ENCODE assay signal across 1 cellular context in genomic region chr12:93563807-93564538, GRCh38.
TF ChIP-seq lines count a peak whose summit lies in the region.

No MANE protein-coding gene starts in this region.

TF ChIP-seq in HepG2, 621 proteins besides CTCF, POLR2A, EP300 and RAD21 (continued from another document and continues in another):
- TF ChIP-seq MEIS2 (CRISPR knock-in tag; IDR thresholded peaks at IDR 0.05): peak; percentile 48; the same call in 1 of the 2 replicates
- peak; percentile 92 for TF ChIP-seq HNF1B (CRISPR knock-in tag; IDR thresholded peaks at IDR 0.05)
- TF ChIP-seq ETV6 (CRISPR knock-in tag; conservative IDR thresholded peaks at IDR 0.05): no peak; the same call in 1 of the 2 replicates
- TF ChIP-seq HMGXB3 (CRISPR knock-in tag; IDR thresholded peaks at IDR 0.05; ENCODE audit: borderline replicate concordance): peak; percentile 72; the same call in 1 of the 2 replicates
- TF ChIP-seq ZBTB44 (CRISPR knock-in tag; IDR thresholded peaks at IDR 0.05): 0 out of 2 replicates have a peak, but pooled peaks have one; percentile 27
- peak; percentile 80 for TF ChIP-seq CEBPG (CRISPR knock-in tag; IDR thresholded peaks at IDR 0.05)
- peak; percentile 55 to 71 for TF ChIP-seq MAFK (conservative IDR thresholded peaks at IDR 0.05 in 1 of 2, IDR thresholded peaks at IDR 0.05 in 1 of 2; ENCODE audit: low read length in 2 of 2)
- no peak for TF ChIP-seq PCBP2 (optimal IDR thresholded peaks at IDR 0.05; ENCODE audit: low read depth, low read length, poor library complexity, severe bottlenecking)
- peak; percentile 86; the same call in 1 of the 2 replicates for TF ChIP-seq NFIC (IDR thresholded peaks at IDR 0.05; ENCODE audit: low read length)
- no peak for TF ChIP-seq ZNF33B (CRISPR knock-in tag; IDR thresholded peaks at IDR 0.05)
- TF ChIP-seq PLRG1 (conservative IDR thresholded peaks at IDR 0.05): no peak
- TF ChIP-seq TSC22D2 (CRISPR knock-in tag; IDR thresholded peaks at IDR 0.05; ENCODE audit: borderline replicate concordance): no peak; the same call in 1 of the 2 replicates
- TF ChIP-seq SMARCE1 (IDR thresholded peaks at IDR 0.05; ENCODE audit: borderline replicate concordance): peak; percentile 68; the same call in 1 of the 2 replicates
- TF ChIP-seq ASH2L (IDR thresholded peaks at IDR 0.05; ENCODE audit: insufficient read length, low read depth, low read length): peak; percentile 78
- no peak for TF ChIP-seq ZNF180 (CRISPR knock-in tag; IDR thresholded peaks at IDR 0.05; ENCODE audit: borderline replicate concordance, low read depth)
- no peak for TF ChIP-seq ZMYM2 (CRISPR knock-in tag; IDR thresholded peaks at IDR 0.05)
- peak; percentile 100 for TF ChIP-seq NR2F6 (IDR thresholded peaks at IDR 0.05)
- TF ChIP-seq NR2F6 (CRISPR knock-in tag; IDR thresholded peaks at IDR 0.05): peak; percentile 100
- 0 out of 2 replicates have a peak, but pooled peaks have one; percentile 58 for TF ChIP-seq ZFP1 (CRISPR knock-in tag; IDR thresholded peaks at IDR 0.05)
- no peak for TF ChIP-seq PHB2 (IDR thresholded peaks at IDR 0.05; ENCODE audit: partially characterized antibody)
- peak; percentile 45; the same call in 1 of the 2 replicates for TF ChIP-seq ZNF441 (CRISPR knock-in tag; IDR thresholded peaks at IDR 0.05; ENCODE audit: borderline replicate concordance)
- TF ChIP-seq NKX3-1 (CRISPR knock-in tag; IDR thresholded peaks at IDR 0.05): no peak
- TF ChIP-seq PITX1 (CRISPR knock-in tag; IDR thresholded peaks at IDR 0.05): peak; percentile 95
- TF ChIP-seq, protein P1, sequence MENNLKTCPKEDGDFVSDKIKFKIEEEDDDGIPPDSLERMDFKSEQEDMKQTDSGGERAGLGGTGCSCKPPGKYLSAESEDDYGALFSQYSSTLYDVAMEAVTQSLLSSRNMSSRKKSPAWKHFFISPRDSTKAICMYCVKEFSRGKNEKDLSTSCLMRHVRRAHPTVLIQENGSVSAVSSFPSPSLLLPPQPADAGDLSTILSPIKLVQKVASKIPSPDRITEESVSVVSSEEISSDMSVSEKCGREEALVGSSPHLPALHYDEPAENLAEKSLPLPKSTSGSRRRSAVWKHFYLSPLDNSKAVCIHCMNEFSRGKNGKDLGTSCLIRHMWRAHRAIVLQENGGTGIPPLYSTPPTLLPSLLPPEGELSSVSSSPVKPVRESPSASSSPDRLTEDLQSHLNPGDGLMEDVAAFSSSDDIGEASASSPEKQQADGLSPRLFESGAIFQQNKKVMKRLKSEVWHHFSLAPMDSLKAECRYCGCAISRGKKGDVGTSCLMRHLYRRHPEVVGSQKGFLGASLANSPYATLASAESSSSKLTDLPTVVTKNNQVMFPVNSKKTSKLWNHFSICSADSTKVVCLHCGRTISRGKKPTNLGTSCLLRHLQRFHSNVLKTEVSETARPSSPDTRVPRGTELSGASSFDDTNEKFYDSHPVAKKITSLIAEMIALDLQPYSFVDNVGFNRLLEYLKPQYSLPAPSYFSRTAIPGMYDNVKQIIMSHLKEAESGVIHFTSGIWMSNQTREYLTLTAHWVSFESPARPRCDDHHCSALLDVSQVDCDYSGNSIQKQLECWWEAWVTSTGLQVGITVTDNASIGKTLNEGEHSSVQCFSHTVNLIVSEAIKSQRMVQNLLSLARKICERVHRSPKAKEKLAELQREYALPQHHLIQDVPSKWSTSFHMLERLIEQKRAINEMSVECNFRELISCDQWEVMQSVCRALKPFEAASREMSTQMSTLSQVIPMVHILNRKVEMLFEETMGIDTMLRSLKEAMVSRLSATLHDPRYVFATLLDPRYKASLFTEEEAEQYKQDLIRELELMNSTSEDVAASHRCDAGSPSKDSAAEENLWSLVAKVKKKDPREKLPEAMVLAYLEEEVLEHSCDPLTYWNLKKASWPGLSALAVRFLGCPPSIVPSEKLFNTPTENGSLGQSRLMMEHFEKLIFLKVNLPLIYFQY (CRISPR knock-in tag; IDR thresholded peaks at IDR 0.05; ENCODE audit: borderline replicate concordance): no peak
- 0 out of 2 replicates have a peak, but pooled peaks have one; percentile 50 for TF ChIP-seq SP5 (CRISPR knock-in tag; IDR thresholded peaks at IDR 0.05; ENCODE audit: borderline replicate concordance, low read depth)
- no peak for TF ChIP-seq GZF1 (CRISPR knock-in tag; IDR thresholded peaks at IDR 0.05)
- no peak for TF ChIP-seq KDM5A (IDR thresholded peaks at IDR 0.05; ENCODE audit: borderline replicate concordance, low read length)
- peak; percentile 93 for TF ChIP-seq ZBTB20 (CRISPR knock-in tag; IDR thresholded peaks at IDR 0.05; ENCODE audit: borderline replicate concordance, low read depth)
- no peak for TF ChIP-seq ZBTB1 (CRISPR knock-in tag; IDR thresholded peaks at IDR 0.05; ENCODE audit: borderline replicate concordance)
- peak; percentile 97 for TF ChIP-seq NR2F2 (IDR thresholded peaks at IDR 0.05; ENCODE audit: borderline replicate concordance, low read depth)
- TF ChIP-seq SOX5 (CRISPR knock-in tag; IDR thresholded peaks at IDR 0.05; ENCODE audit: borderline replicate concordance): peak; percentile 94
- TF ChIP-seq ARID5B (CRISPR knock-in tag; IDR thresholded peaks at IDR 0.05): peak; percentile 100
- no peak for TF ChIP-seq ZNF646 (CRISPR knock-in tag; IDR thresholded peaks at IDR 0.05)
- TF ChIP-seq ZNF589 (CRISPR knock-in tag; conservative IDR thresholded peaks at IDR 0.05): peak; percentile 49; the same call in 1 of the 2 replicates
- 0 out of 2 replicates have a peak, but pooled peaks have one; percentile 47 for TF ChIP-seq ZNF431 (CRISPR knock-in tag; IDR thresholded peaks at IDR 0.05; ENCODE audit: borderline replicate concordance, low read depth)
- TF ChIP-seq FOSL1 (CRISPR knock-in tag; IDR thresholded peaks at IDR 0.05; ENCODE audit: borderline replicate concordance): peak; percentile 93
- no peak for TF ChIP-seq ZNF510 (CRISPR knock-in tag; IDR thresholded peaks at IDR 0.05; ENCODE audit: low read depth)
- TF ChIP-seq ZNF564 (CRISPR knock-in tag; IDR thresholded peaks at IDR 0.05): peak; percentile 40; the same call in 1 of the 2 replicates
- TF ChIP-seq HOXA3 (CRISPR knock-in tag; IDR thresholded peaks at IDR 0.05): peak; percentile 82
